ENCODE assay signal across 8 cellular contexts in the genomic region with DNA sequence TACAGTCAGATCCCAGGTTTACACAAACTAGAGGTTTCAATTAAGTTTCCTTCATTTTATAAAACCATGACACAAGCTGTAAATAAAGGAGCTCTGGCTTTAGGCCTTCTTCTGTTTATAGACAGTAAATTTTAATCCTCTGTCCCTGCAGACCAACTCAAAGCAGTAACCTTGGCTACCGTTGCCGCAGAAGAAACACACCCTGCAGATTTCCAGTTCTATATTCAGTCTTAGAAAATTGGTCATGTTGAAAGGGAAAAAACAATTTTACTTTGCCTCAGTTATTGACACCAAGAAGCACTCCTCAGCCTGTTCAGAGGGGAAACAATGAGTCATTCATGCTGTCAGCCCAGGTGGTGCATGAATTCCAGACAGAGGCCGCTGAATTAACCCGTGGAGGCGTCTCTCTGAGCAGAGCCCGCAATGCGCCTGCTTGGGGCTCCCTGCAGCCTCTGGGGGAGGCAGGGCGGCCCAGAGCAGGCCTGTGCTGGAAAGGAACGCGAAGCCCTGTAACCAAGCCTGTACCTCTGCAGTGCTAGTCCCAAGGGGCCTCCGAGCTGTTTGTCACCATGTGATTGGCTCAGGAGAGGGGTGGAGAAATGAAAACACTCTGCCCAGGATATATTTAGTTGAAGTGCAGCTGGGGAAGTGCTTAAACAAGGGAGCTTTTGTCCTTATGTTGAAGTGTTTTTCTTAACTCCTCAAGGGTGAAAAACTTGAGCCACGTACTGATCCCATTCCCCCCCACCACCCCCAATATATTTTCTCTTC.
DNase-seq lines count a peak whose midpoint lies in the region; ATAC-seq and TF ChIP-seq lines count a peak whose summit lies in the region.

No MANE protein-coding gene starts in this region.

- peak; percentile 97 for ATAC-seq in HG02623 (IDR thresholded peaks at IDR 0.05; ENCODE audit: unreplicated experiment)
- peak; percentile 99 for ATAC-seq in SK-N-SH treated with all-trans-retinoic acid at 6 μM for 48 hours

- TF ChIP-seq POLR2A in tibial nerve (IDR thresholded peaks at IDR 0.05): peak; percentile 72 to 87

- H3K4me3 ChIP-seq in parathyroid adenoma (ENCODE audit: low read depth, low read length) (peak overlapping the region; percentile 37), tibial nerve (peak overlapping the region; percentile 6 to 39 (median 25))

- peaks cover 54% of the 10 kb centered on the region for H3K4me1 Mint-ChIP-seq in activated naive CD8-positive, alpha-beta T cell (ENCODE audit: low read depth)

- TF ChIP-seq EP300 in tibial nerve (IDR thresholded peaks at IDR 0.05): peak; percentile 5 to 98

- no peaks in the 10 kb centered on the region for H3K27me3 Mint-ChIP-seq in activated naive CD8-positive, alpha-beta T cell

- peak overlapping the region; percentile 37 for H3K9ac ChIP-seq in parathyroid adenoma

- H3K4me3 Mint-ChIP-seq in activated naive CD8-positive, alpha-beta T cell: peak overlapping the region; percentile 79

- WGBS in tibial nerve, 2 donors: 1 to 2% methylated on average over 12 of the region's 12 CpGs

- H3K36me3 ChIP-seq in parathyroid adenoma (ENCODE audit: control insufficient read depth, insufficient read depth, low read length): no peaks in the 10 kb centered on the region
- H3K36me3 ChIP-seq in tibial nerve: no peaks in the 10 kb centered on the region

- no peaks in the 10 kb centered on the region for H3K9me3 ChIP-seq in parathyroid adenoma (ENCODE audit: control insufficient read depth, low read length)
- no peaks in the 10 kb centered on the region for H3K9me3 ChIP-seq in tibial nerve

- H2AFZ ChIP-seq in parathyroid adenoma: peak overlapping the region; percentile 84

- TF ChIP-seq CTCF in GM10266 (IDR thresholded peaks at IDR 0.05; ENCODE audit: control insufficient read depth, insufficient read depth, low read depth, missing control alignments): no peak
- TF ChIP-seq CTCF in parathyroid adenoma (IDR thresholded peaks at IDR 0.05): no peak
- peak in 1 of 5 experiments; percentile 33 for TF ChIP-seq CTCF in tibial nerve (IDR thresholded peaks at IDR 0.05)

- peak overlapping the region; percentile 61 for H3K4me2 ChIP-seq in parathyroid adenoma (ENCODE audit: low read length)

- H3K27me3 ChIP-seq in parathyroid adenoma (ENCODE audit: control insufficient read depth, insufficient read depth, low read length) (no peaks in the 10 kb centered on the region), tibial nerve (no peaks in the 10 kb centered on the region)

- no peaks in the 10 kb centered on the region for H3K36me3 Mint-ChIP-seq in activated naive CD8-positive, alpha-beta T cell

- H3K79me2 ChIP-seq in parathyroid adenoma: no peaks in the 10 kb centered on the region

- peak overlapping the region; percentile 97 for H3K27ac Mint-ChIP-seq in activated naive CD8-positive, alpha-beta T cell

- no peaks in the 10 kb centered on the region for H3K9me3 Mint-ChIP-seq in activated naive CD8-positive, alpha-beta T cell (ENCODE audit: low read depth)

- DNase-seq in GM10266 (ENCODE audit: extremely low spot score) (peak; percentile 85), NCI-H1092 treated with DMSO at 0.1 percent for 48 hours (lab: John Stamatoyannopoulos, UW) (peak; percentile 96), head of caudate nucleus (peak; percentile 74 to 96 (median 91)), tibial nerve (ENCODE audit: low spot score in 2 of 2) (peak; percentile 91 to 93)

- peaks cover 15% of the 10 kb centered on the region for H3K4me1 ChIP-seq in parathyroid adenoma
- H3K4me1 ChIP-seq in tibial nerve: peaks cover 0 to 48% (median 40%) of the 10 kb centered on the region in 4 donors

- intact Hi-C loops in head of caudate nucleus (cut with DNase I): loop anchor here (5.0 kb wide), 1 partner anchor 51 kb away; no protein-coding TSS in a partner anchor

- H3K27ac ChIP-seq in parathyroid adenoma (peak overlapping the region; percentile 91), tibial nerve (peak overlapping the region; percentile 87 to 91 (median 89))

TF ChIP-seq in SK-N-SH treated with all-trans-retinoic acid at 6 μM for 48 hours, 23 proteins besides CTCF, POLR2A, EP300 and RAD21:
- TF ChIP-seq ISL1 (CRISPR knock-in tag; IDR thresholded peaks at IDR 0.05) (0 out of 2 replicates have a peak, but pooled peaks have one; percentile 2), TSHZ2 (CRISPR knock-in tag; IDR thresholded peaks at IDR 0.05) (0 out of 2 replicates have a peak, but pooled peaks have one; percentile 39), ZNF565 (CRISPR knock-in tag; conservative IDR thresholded peaks at IDR 0.05; ENCODE audit: low read depth) (no peak), ZNF8 (CRISPR knock-in tag; IDR thresholded peaks at IDR 0.05) (no peak)

Comparison
In these comparisons a context has a peak if more than half of its experiments do, and no peak if none do; other contexts are left out.
1. Peak in every context shown above with its lines: DNase-seq, ATAC-seq, H3K4me3 ChIP-seq and H3K27ac ChIP-seq.